In genomic region chr7:134502972-134503371, GRCh38 we compare ENCODE assay signal across 30 cellular contexts. TPM values are rescaled to one million over a fixed set of nuclear protein-coding genes. Genes with fewer than 3 reads are reported as not detected.
DNase-seq lines count a peak whose midpoint lies in the region; ATAC-seq, FAIRE-seq and TF ChIP-seq lines count a peak whose summit lies in the region.
"Had no signal": no experiment of that assay in that cellular context is flagged by ENCODE, and none has a peak within 500 bp of the region (broad histone marks: within the 10 kb centered on the region; RNA-seq: fewer than 3 reads in every experiment).

No MANE protein-coding gene starts in this region.

- no peak overlapping the region for H3K4me3 Mint-ChIP-seq in MCF 10A (ENCODE audit: unreplicated experiment)
- no peak overlapping the region for H3K4me3 Mint-ChIP-seq in activated naive CD4-positive, alpha-beta T cell treated with anti-CD3 and anti-CD28 coated beads for 36 hours
- no peak overlapping the region for H3K4me3 Mint-ChIP-seq in activated CD8-positive, alpha-beta memory T cell treated with anti-CD3 and anti-CD28 coated beads, Interleukin-2, amount 10 ng/mL, durations not matched to agents 7 days and 5 days
- H3K4me3 Mint-ChIP-seq: CD4-positive, alpha-beta memory T cell; HFFc6; IgD-negative memory B cell had no signal

- H3K79me1 ChIP-seq in mesenchymal stem cell (replicated peaks; ENCODE audit: low read length, poor library complexity, severe bottlenecking): no peaks in the 10 kb centered on the region

- no peak overlapping the region for H3K4ac ChIP-seq in mesenchymal stem cell (ENCODE audit: low read depth in 1 of 2, low read length in 2 of 2)

- H3K9me3 Mint-ChIP-seq in MCF 10A (ENCODE audit: unreplicated experiment): no peaks in the 10 kb centered on the region
- no peaks in the 10 kb centered on the region for H3K9me3 Mint-ChIP-seq in activated naive CD4-positive, alpha-beta T cell treated with anti-CD3 and anti-CD28 coated beads for 36 hours
- no peaks in the 10 kb centered on the region for H3K9me3 Mint-ChIP-seq in activated CD8-positive, alpha-beta memory T cell treated with anti-CD3 and anti-CD28 coated beads, Interleukin-2, amount 10 ng/mL, durations not matched to agents 7 days and 5 days (ENCODE audit: low read depth)
- H3K9me3 Mint-ChIP-seq: CD4-positive, alpha-beta memory T cell; HFFc6; IgD-negative memory B cell had no signal

- no peak overlapping the region for H2AK5ac ChIP-seq in mesenchymal stem cell (ENCODE audit: low read length, severe bottlenecking)

- no peak overlapping the region for H3K14ac ChIP-seq in mesenchymal stem cell (ENCODE audit: low read length in 2 of 2)

- no peak for ATAC-seq in activated CD8-positive, alpha-beta memory T cell treated with anti-CD3 and anti-CD28 coated beads, Interleukin-2, amount 10 ng/mL, durations not matched to agents 7 days and 5 days
- ATAC-seq in HG03196 (IDR thresholded peaks at IDR 0.05; ENCODE audit: unreplicated experiment): no peak

- WGBS in mesenchymal stem cell: no CpG with 5 or more reads among the region's 1 CpG

- peak overlapping the region; percentile 64 for H3K27ac Mint-ChIP-seq in MCF 10A (ENCODE audit: low read depth, unreplicated experiment)
- no peak overlapping the region for H3K27ac Mint-ChIP-seq in activated naive CD4-positive, alpha-beta T cell treated with anti-CD3 and anti-CD28 coated beads for 36 hours
- no peak overlapping the region for H3K27ac Mint-ChIP-seq in activated CD8-positive, alpha-beta memory T cell treated with anti-CD3 and anti-CD28 coated beads, Interleukin-2, amount 10 ng/mL, durations not matched to agents 7 days and 5 days
- H3K27ac Mint-ChIP-seq: CD4-positive, alpha-beta memory T cell; HFFc6; IgD-negative memory B cell had no signal

- H3K27ac ChIP-seq in breast epithelium (no peak overlapping the region), mesenchymal stem cell (ENCODE audit: low read length, poor library complexity, severe bottlenecking) (no peak overlapping the region)
- H3K27ac ChIP-seq: 22Rv1, KMS-11, Peyer's patch had no signal

- peaks cover 20% of the 10 kb centered on the region for H3K4me1 Mint-ChIP-seq in MCF 10A (ENCODE audit: insufficient read depth, unreplicated experiment)
- no peaks in the 10 kb centered on the region for H3K4me1 Mint-ChIP-seq in activated naive CD4-positive, alpha-beta T cell treated with anti-CD3 and anti-CD28 coated beads for 36 hours (ENCODE audit: low read depth)
- no peaks in the 10 kb centered on the region for H3K4me1 Mint-ChIP-seq in activated CD8-positive, alpha-beta memory T cell treated with anti-CD3 and anti-CD28 coated beads, Interleukin-2, amount 10 ng/mL, durations not matched to agents 7 days and 5 days
- H3K4me1 Mint-ChIP-seq: CD4-positive, alpha-beta memory T cell had no signal

- intact Hi-C loops in MCF 10A (cut with micrococcal nuclease) (no loop called here), breast epithelium (cut with DNase I; ENCODE audit: low total_unique reads) (no loop called here)
- intact Hi-C loops in activated naive CD4-positive, alpha-beta T cell treated with anti-CD3 and anti-CD28 coated beads for 36 hours (cut with micrococcal nuclease): no loop called here

- no peak for TF ChIP-seq POLR2A in breast epithelium (IDR thresholded peaks at IDR 0.05)

- H2BK120ac ChIP-seq in mesenchymal stem cell (ENCODE audit: low read depth, low read length): no peak overlapping the region

- peak overlapping the region; percentile 19 for H4K8ac ChIP-seq in mesenchymal stem cell (ENCODE audit: low read length)

- no peaks in the 10 kb centered on the region for H3K4me1 ChIP-seq in breast epithelium
- peaks cover 2% of the 10 kb centered on the region for H3K4me1 ChIP-seq in mesenchymal stem cell (ENCODE audit: control insufficient read depth, insufficient read depth, low read depth, low read length)
- H3K4me1 ChIP-seq: HAP-1, Peyer's patch had no signal

- no peak overlapping the region for H3K18ac ChIP-seq in mesenchymal stem cell (ENCODE audit: low read depth in 1 of 2, low read length in 2 of 2)

- no peak overlapping the region for H2BK12ac ChIP-seq in mesenchymal stem cell (ENCODE audit: low read length in 2 of 2)

- H2BK15ac ChIP-seq in mesenchymal stem cell (ENCODE audit: low read depth, poor library complexity, severe bottlenecking): no peak overlapping the region

- H3K4me3 ChIP-seq in breast epithelium: no peak overlapping the region
- H3K4me3 ChIP-seq in mesenchymal stem cell (ENCODE audit: insufficient read depth in 1 of 2, low read depth in 1 of 2, low read length in 2 of 2): no peak overlapping the region
- H3K4me3 ChIP-seq: HAP-1, Peyer's patch had no signal

- H3K27me3 ChIP-seq in breast epithelium (no peaks in the 10 kb centered on the region), mesenchymal stem cell (ENCODE audit: control insufficient read depth in 1 of 2, insufficient read depth in 1 of 2, low read length in 2 of 2) (no peaks in the 10 kb centered on the region)
- H3K27me3 ChIP-seq: Peyer's patch had no signal

- H2BK5ac ChIP-seq in mesenchymal stem cell (ENCODE audit: low read depth, low read length, poor library complexity, severe bottlenecking): no peak overlapping the region

- H3K9me3 ChIP-seq in breast epithelium (no peaks in the 10 kb centered on the region), mesenchymal stem cell (ENCODE audit: control insufficient read depth, low read length) (no peaks in the 10 kb centered on the region)
- H3K9me3 ChIP-seq: HAP-1, Peyer's patch, SK-N-SH had no signal

- no peaks in the 10 kb centered on the region for H3K27me3 Mint-ChIP-seq in MCF 10A (ENCODE audit: insufficient read depth, unreplicated experiment)
- H3K27me3 Mint-ChIP-seq in activated naive CD4-positive, alpha-beta T cell treated with anti-CD3 and anti-CD28 coated beads for 36 hours (ENCODE audit: low read depth): no peaks in the 10 kb centered on the region
- H3K27me3 Mint-ChIP-seq in activated CD8-positive, alpha-beta memory T cell treated with anti-CD3 and anti-CD28 coated beads, Interleukin-2, amount 10 ng/mL, durations not matched to agents 7 days and 5 days: peaks cover 21% of the 10 kb centered on the region

- H2AFZ ChIP-seq in mesenchymal stem cell (ENCODE audit: low read depth, low read length): no peak overlapping the region

- H3K36me3 ChIP-seq in breast epithelium (no peaks in the 10 kb centered on the region), mesenchymal stem cell (ENCODE audit: control insufficient read depth in 1 of 2, insufficient read depth in 2 of 2, low read depth in 1 of 2, low read length in 2 of 2) (no peaks in the 10 kb centered on the region)
- H3K36me3 ChIP-seq: HAP-1, Peyer's patch had no signal

- DNase-seq in MCF 10A (ENCODE audit: unreplicated experiment) (no peak), breast epithelium (ENCODE audit: low spot score in 2 of 2) (no peak), mesenchymal stem cell (no peak), NCI-H187 treated with DMSO at 0.1 percent for 48 hours (lab: John Stamatoyannopoulos, UW) (no peak)
- DNase-seq in activated naive CD4-positive, alpha-beta T cell treated with anti-CD3 and anti-CD28 coated beads for 36 hours: no peak
- DNase-seq in activated CD8-positive, alpha-beta memory T cell treated with anti-CD3 and anti-CD28 coated beads, Interleukin-2, amount 10 ng/mL, durations not matched to agents 7 days and 5 days: no peak
- DNase-seq: CD4-positive, alpha-beta memory T cell; COR-L47; DMS53; GOT3; NCI-H1048; NCI-H1417; NCI-H1694 treated with DMSO at 0.1 percent for 48 hours; NCI-H2081 treated with DMSO at 0.1 percent for 48 hours; NCI-H2171; NCI-H510A; NCI-H69; SK-N-SH had no signal

- no peak overlapping the region for H3K23ac ChIP-seq in mesenchymal stem cell (ENCODE audit: low read length in 2 of 2)

- peak overlapping the region; percentile 22 for H3K9ac ChIP-seq in mesenchymal stem cell (ENCODE audit: low read length)
- H3K9ac ChIP-seq: KMS-11, SK-N-SH had no signal

- POLR2A ChIA-PET in MCF 10A (lab: Yijun Ruan, JAX): interaction anchor here (0.6 to 1.1 kb wide), 5 partner anchors 17 to 74 kb away, joined by 3 to 4 read pairs (median 3); partner anchors contain the start of gene AKR1B1

- no peak overlapping the region for H3K4me2 ChIP-seq in mesenchymal stem cell (ENCODE audit: low read length, poor library complexity, severe bottlenecking)
- H3K4me2 ChIP-seq: KMS-11, SK-N-SH had no signal

- no peaks in the 10 kb centered on the region for H3K36me3 Mint-ChIP-seq in MCF 10A (ENCODE audit: insufficient read depth, unreplicated experiment)
- H3K36me3 Mint-ChIP-seq in activated naive CD4-positive, alpha-beta T cell treated with anti-CD3 and anti-CD28 coated beads for 36 hours (ENCODE audit: low read depth): no peaks in the 10 kb centered on the region
- H3K36me3 Mint-ChIP-seq in activated CD8-positive, alpha-beta memory T cell treated with anti-CD3 and anti-CD28 coated beads, Interleukin-2, amount 10 ng/mL, durations not matched to agents 7 days and 5 days: no peaks in the 10 kb centered on the region
- H3K36me3 Mint-ChIP-seq: CD4-positive, alpha-beta memory T cell; IgD-negative memory B cell had no signal

- H4K91ac ChIP-seq in mesenchymal stem cell (ENCODE audit: low read length): no peak overlapping the region

- peak; percentile 69 for FAIRE-seq in TTC549 (lab: Jason Lieb, UNC)

- CTCF ChIA-PET in MCF 10A (lab: Yijun Ruan, JAX): interaction anchor here (0.5 to 1.9 kb wide), 5 partner anchors 9 to 588 kb away, joined by 3 to 5 read pairs (median 5); no protein-coding TSS in a partner anchor
- CTCF ChIA-PET in activated naive CD4-positive, alpha-beta T cell treated with anti-CD3 and anti-CD28 coated beads for 36 hours (lab: Charles Lee): no interaction called here
- CTCF ChIA-PET in activated CD8-positive, alpha-beta memory T cell treated with anti-CD3 and anti-CD28 coated beads, Interleukin-2, amount 10 ng/mL, durations not matched to agents 7 days and 5 days (lab: Charles Lee): no interaction called here

- no TSS peak for BruUV-seq in MCF 10A (replicated peaks; lab: Mats Ljungman, UMichigan)

- TF ChIP-seq CTCF in MCF 10A (IDR thresholded peaks at IDR 0.05; ENCODE audit: unreplicated experiment) (no peak), breast epithelium (IDR thresholded peaks at IDR 0.05) (no peak)

RNA-seq across cellular contexts. Expression of gene AKR1B10, which starts 24.4 kb away (rescaled TPM):
- total RNA-seq in MCF 10A (2022) (0.42 and 0.49 TPM in 2 replicates), breast epithelium (1 to 10 TPM in 2 of 3 donors, not detected in 1; 2.1 to 2.9 TPM)
- 0.19 TPM for polyA plus RNA-seq in mesenchymal stem cell (2013, experiment 1 of 2)
- polyA plus RNA-seq in mesenchymal stem cell (2013, experiment 2 of 2): 0.19 TPM
- not detected for total RNA-seq in activated naive CD4-positive, alpha-beta T cell treated with anti-CD3 and anti-CD28 coated beads for 36 hours
- not detected for total RNA-seq in activated CD8-positive, alpha-beta memory T cell treated with anti-CD3 and anti-CD28 coated beads, Interleukin-2, amount 10 ng/mL, durations not matched to agents 7 days and 5 days
- total RNA-seq: CD4-positive, alpha-beta memory T cell; G401; OCI-LY7 had no signal
- polyA plus RNA-seq: CD4-positive, alpha-beta memory T cell; IgD-negative memory B cell had no signal

RNA-seq across cellular contexts. Expression of gene AKR1B1, which starts 44.1 kb away (rescaled TPM):
- total RNA-seq in MCF 10A (2022) (115 and 128 TPM in 2 replicates), breast epithelium (100 to 1,000 TPM in 1 of 3 donors, 10 to 100 TPM in 2; 55.0 to 200 (median 57.4) TPM)
- 236 TPM for polyA plus RNA-seq in mesenchymal stem cell (2013, experiment 1 of 2)
- polyA plus RNA-seq in mesenchymal stem cell (2013, experiment 2 of 2): 247 TPM
- 100 to 1,000 TPM; 103 to 107 TPM for total RNA-seq in activated naive CD4-positive, alpha-beta T cell treated with anti-CD3 and anti-CD28 coated beads for 36 hours
- total RNA-seq in activated CD8-positive, alpha-beta memory T cell treated with anti-CD3 and anti-CD28 coated beads, Interleukin-2, amount 10 ng/mL, durations not matched to agents 7 days and 5 days: 100 to 1,000 TPM in 1 of 2 experiments, 10 to 100 TPM in 1; 96.2 to 113 TPM

RNA-seq across cellular contexts. Expression of gene AKR1B15, which starts 45.9 kb away (rescaled TPM):
- not detected in 2 replicates for total RNA-seq in MCF 10A (2022)
- 1 to 10 TPM in 2 of 3 donors, under 1 TPM in 1; 0.33 to 5.6 (median 3.5) TPM for total RNA-seq in breast epithelium
- not detected for polyA plus RNA-seq in mesenchymal stem cell (2013, experiment 1 of 2)
- not detected for polyA plus RNA-seq in mesenchymal stem cell (2013, experiment 2 of 2)
- total RNA-seq in activated naive CD4-positive, alpha-beta T cell treated with anti-CD3 and anti-CD28 coated beads for 36 hours: not detected
- not detected for total RNA-seq in activated CD8-positive, alpha-beta memory T cell treated with anti-CD3 and anti-CD28 coated beads, Interleukin-2, amount 10 ng/mL, durations not matched to agents 7 days and 5 days
- total RNA-seq: CD4-positive, alpha-beta memory T cell; Daoy; G401; HFFc6; OCI-LY7 had no signal
- polyA plus RNA-seq: BJ; CD4-positive, alpha-beta memory T cell; IgD-negative memory B cell; SK-N-SH had no signal
